In genomic region chr9:70292253-70292652, GRCh38 we compare ENCODE assay signal across 36 cellular contexts.
"Had no signal": no experiment of that assay in that cellular context is flagged by ENCODE, and none has a peak within 500 bp of the region (broad histone marks: within the 10 kb centered on the region; RNA-seq: fewer than 3 reads in every experiment).

No MANE protein-coding gene starts in this region.

- FAIRE-seq: astrocyte, TTC549 had no signal

- H3K36me3 ChIP-seq: adrenal gland, breast epithelium had no signal

- DNase-seq: activated B cell treated with CpG ODN at 0.5 μM for 24 hours; activated CD4-positive, alpha-beta memory T cell treated with anti-CD3 and anti-CD28 coated beads for 36 hours; activated CD4-positive, alpha-beta T cell treated with anti-CD3 and anti-CD28 coated beads for 4 hours; activated CD4-positive, alpha-beta T cell treated with anti-CD3 and anti-CD28 coated beads, Interleukin-2, amount 10 ng/mL, durations not matched to agents 24 days and 14 days; activated CD4-positive, alpha-beta T cell treated with anti-CD3 and anti-CD28 coated beads, Interleukin-2, amount 50 U/mL, for 1 hour; activated CD4-positive, alpha-beta T cell treated with anti-CD3 and anti-CD28 coated beads, Interleukin-2, amount 50 U/mL, for 4 hours; activated CD4-positive, CD25-positive, alpha-beta regulatory T cell treated with anti-CD3 and anti-CD28 coated beads, Interleukin-2, amount 50 U/mL, for 72 hours; activated CD8-positive, alpha-beta memory T cell treated with anti-CD3 and anti-CD28 coated beads, Interleukin-2, amount 50 U/mL, for 4 hours; activated effector memory CD4-positive, alpha-beta T cell treated with anti-CD3 and anti-CD28 coated beads, Interleukin-2, amount 50 U/mL, for 16 hours; activated gamma-delta T cell treated with Interleukin-2 at 50 U/mL for 16 hours; activated naive CD4-positive, alpha-beta T cell; activated naive CD4-positive, alpha-beta T cell treated with anti-CD3 and anti-CD28 coated beads for 36 hours; activated naive CD4-positive, alpha-beta T cell treated with anti-CD3 and anti-CD28 coated beads, Interleukin-2, amount 50 U/mL, for 16 hours; activated naive CD8-positive, alpha-beta T cell treated with anti-CD3 and anti-CD28 coated beads for 36 hours; activated T-cell treated with anti-CD3 and anti-CD28 coated beads for 4 hours; activated T-cell treated with anti-CD3 and anti-CD28 coated beads, Interleukin-2, amount 50 U/mL, for 1 hour; activated T-cell treated with anti-CD3 and anti-CD28 coated beads, Interleukin-2, amount 50 U/mL, for 4 hours; activated T-cell treated with anti-CD3 and anti-CD28 coated beads, Interleukin-2, amount 50 U/mL, for 72 hours; adrenal gland; amniotic stem cell; aorta; body of pancreas; brain microvascular endothelial cell; central memory CD4-positive, alpha-beta T cell; T-helper 1 cell; T-helper 2 cell; T-helper 9 cell had no signal

- H3K4me3 ChIP-seq: adrenal gland, body of pancreas, breast epithelium had no signal

- ATAC-seq: activated naive CD4-positive, alpha-beta T cell treated with anti-CD3 and anti-CD28 coated beads, Interleukin-2, amount 50 U/mL, for 72 hours; activated T-cell treated with anti-CD3 and anti-CD28 coated beads, Interleukin-2, amount 50 U/mL, for 4 hours; activated T-cell treated with anti-CD3 and anti-CD28 coated beads, Interleukin-2, amount 50 U/mL, for 72 hours; activated T-helper 17 cell treated with anti-CD3 and anti-CD28 coated beads, Interleukin-2, amount 50 U/mL, for 72 hours; body of pancreas had no signal

- H3K27ac ChIP-seq: adrenal gland, body of pancreas, brain microvascular endothelial cell, breast epithelium, VCaP had no signal

- H3K27ac Mint-ChIP-seq: activated B cell treated with CpG ODN at 0.5 μM for 24 hours; activated CD4-positive, alpha-beta memory T cell treated with anti-CD3 and anti-CD28 coated beads for 36 hours; activated CD4-positive, alpha-beta T cell treated with anti-CD3 and anti-CD28 coated beads, Interleukin-2, amount 10 ng/mL, durations not matched to agents 24 days and 14 days; activated naive CD4-positive, alpha-beta T cell treated with anti-CD3 and anti-CD28 coated beads for 36 hours; activated naive CD4-positive, alpha-beta T cell treated with anti-CD3 and anti-CD28 coated beads, Interleukin-2, amount 50 U/mL, for 72 hours; activated naive CD8-positive, alpha-beta T cell treated with anti-CD3 and anti-CD28 coated beads for 36 hours; activated T-cell treated with anti-CD3 and anti-CD28 coated beads, Interleukin-2, amount 50 U/mL, for 72 hours; activated T-helper 1 cell treated with anti-CD3 and anti-CD28 coated beads, Interleukin-12 subunit alpha, Interleukin-12 subunit beta, Interleukin-2, Interleukin-4 antibody, amounts not matched to agents 30 ng/mL and 10 ng/mL and 1 ng/mL, durations not matched to agents 14 hours and 24 hours and 36 hours; activated T-helper 17 cell treated with anti-CD3 and anti-CD28 coated beads, Interleukin-2, amount 50 U/mL, for 72 hours; T-helper 1 cell treated with Interleukin-12 subunit alpha and Interleukin-12 subunit beta and Interleukin-4 antibody, amounts not matched to agents 30 μg/mL and 1 μg/mL, for 36 hours; T-helper 2 cell treated with Interferon-gamma antibody and Interleukin-4, amounts not matched to agents 5 μg/mL and 100 μg/mL, for 36 hours had no signal

- H3K27me3 Mint-ChIP-seq: activated B cell treated with CpG ODN at 0.5 μM for 24 hours; activated CD4-positive, alpha-beta memory T cell treated with anti-CD3 and anti-CD28 coated beads for 36 hours; activated CD4-positive, alpha-beta T cell treated with anti-CD3 and anti-CD28 coated beads, Interleukin-2, amount 10 ng/mL, durations not matched to agents 24 days and 14 days; activated naive CD8-positive, alpha-beta T cell treated with anti-CD3 and anti-CD28 coated beads for 36 hours; activated T-helper 17 cell treated with anti-CD3 and anti-CD28 coated beads, Interleukin-2, amount 50 U/mL, for 72 hours had no signal

- H3K9me3 Mint-ChIP-seq: activated T-helper 17 cell treated with anti-CD3 and anti-CD28 coated beads, Interleukin-2, amount 50 U/mL, for 72 hours had no signal

- H3K4me1 ChIP-seq: adrenal gland, breast epithelium had no signal

- H3K4me3 Mint-ChIP-seq: activated B cell treated with CpG ODN at 0.5 μM for 24 hours; activated CD4-positive, alpha-beta memory T cell treated with anti-CD3 and anti-CD28 coated beads for 36 hours; activated CD4-positive, alpha-beta T cell treated with anti-CD3 and anti-CD28 coated beads, Interleukin-2, amount 10 ng/mL, durations not matched to agents 24 days and 14 days; activated naive CD4-positive, alpha-beta T cell treated with anti-CD3 and anti-CD28 coated beads for 36 hours; activated naive CD8-positive, alpha-beta T cell treated with anti-CD3 and anti-CD28 coated beads for 36 hours; activated T-cell treated with anti-CD3 and anti-CD28 coated beads, Interleukin-2, amount 50 U/mL, for 4 hours; activated T-cell treated with anti-CD3 and anti-CD28 coated beads, Interleukin-2, amount 50 U/mL, for 72 hours; activated T-helper 1 cell treated with anti-CD3 and anti-CD28 coated beads, Interleukin-12 subunit alpha, Interleukin-12 subunit beta, Interleukin-2, Interleukin-4 antibody, amounts not matched to agents 30 ng/mL and 10 ng/mL and 1 ng/mL, durations not matched to agents 14 hours and 24 hours and 36 hours; activated T-helper 17 cell treated with anti-CD3 and anti-CD28 coated beads, Interleukin-2, amount 50 U/mL, for 72 hours; T-helper 1 cell treated with Interleukin-12 subunit alpha and Interleukin-12 subunit beta and Interleukin-4 antibody, amounts not matched to agents 30 μg/mL and 1 μg/mL, for 36 hours; T-helper 2 cell treated with Interferon-gamma antibody and Interleukin-4, amounts not matched to agents 5 μg/mL and 100 μg/mL, for 36 hours had no signal

- H3K27me3 ChIP-seq: adrenal gland, body of pancreas, brain microvascular endothelial cell, breast epithelium had no signal

- H3K4me1 Mint-ChIP-seq: activated B cell treated with CpG ODN at 0.5 μM for 24 hours had no signal

- H3K9me3 ChIP-seq: body of pancreas had no signal
